1 cellular context compared by ENCODE assay signal in genomic region chr3:188262488-188262887, GRCh38.
TF ChIP-seq lines count a peak whose summit lies in the region.

No MANE protein-coding gene starts in this region.

TF ChIP-seq in WTC11, 78 proteins besides CTCF, POLR2A, EP300 and RAD21 (continued from another document):
- no peak for TF ChIP-seq MAX (CRISPR knock-in tag; IDR thresholded peaks at IDR 0.05)
TF ChIP-seq in WTC11: peak in this region for 0.
